8 cellular contexts compared by ENCODE assay signal in the genomic region with DNA sequence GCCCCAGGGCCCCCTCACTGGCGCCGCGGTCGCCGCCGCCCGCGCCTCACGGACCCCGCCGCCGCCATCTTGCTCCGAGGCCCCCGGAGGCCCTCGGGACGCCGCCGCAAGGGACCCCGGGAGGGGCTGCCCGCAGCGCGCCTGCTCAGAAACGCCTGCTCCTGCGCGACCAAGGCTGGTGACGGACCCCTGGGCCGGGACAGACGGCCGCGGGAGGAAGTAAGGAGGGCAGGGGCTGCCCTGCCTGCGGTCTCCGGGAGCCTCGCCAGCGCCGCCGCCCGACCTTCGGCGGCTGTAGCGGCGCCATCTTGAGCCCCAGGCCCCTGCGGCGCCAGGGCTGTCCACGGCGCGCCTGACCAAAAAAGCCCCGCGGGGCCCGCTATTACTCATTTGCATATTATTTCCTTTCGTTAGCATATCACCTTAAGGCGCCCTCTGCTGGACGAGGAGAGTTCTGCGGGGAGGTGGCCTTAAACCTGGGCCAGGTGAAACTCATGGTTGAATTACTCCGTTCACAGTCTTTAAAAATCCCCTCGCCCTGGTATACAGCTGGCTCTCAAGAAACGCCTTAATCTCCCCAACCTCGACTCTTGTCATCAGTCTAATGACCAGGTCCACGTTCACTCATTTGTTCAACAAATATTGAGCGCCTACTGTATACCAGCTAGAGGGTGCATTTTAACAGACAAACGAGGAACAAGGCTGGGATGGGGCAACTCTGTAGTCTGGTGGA.
DNase-seq lines count a peak whose midpoint lies in the region; ATAC-seq and TF ChIP-seq lines count a peak whose summit lies in the region.

A gene with protein sequence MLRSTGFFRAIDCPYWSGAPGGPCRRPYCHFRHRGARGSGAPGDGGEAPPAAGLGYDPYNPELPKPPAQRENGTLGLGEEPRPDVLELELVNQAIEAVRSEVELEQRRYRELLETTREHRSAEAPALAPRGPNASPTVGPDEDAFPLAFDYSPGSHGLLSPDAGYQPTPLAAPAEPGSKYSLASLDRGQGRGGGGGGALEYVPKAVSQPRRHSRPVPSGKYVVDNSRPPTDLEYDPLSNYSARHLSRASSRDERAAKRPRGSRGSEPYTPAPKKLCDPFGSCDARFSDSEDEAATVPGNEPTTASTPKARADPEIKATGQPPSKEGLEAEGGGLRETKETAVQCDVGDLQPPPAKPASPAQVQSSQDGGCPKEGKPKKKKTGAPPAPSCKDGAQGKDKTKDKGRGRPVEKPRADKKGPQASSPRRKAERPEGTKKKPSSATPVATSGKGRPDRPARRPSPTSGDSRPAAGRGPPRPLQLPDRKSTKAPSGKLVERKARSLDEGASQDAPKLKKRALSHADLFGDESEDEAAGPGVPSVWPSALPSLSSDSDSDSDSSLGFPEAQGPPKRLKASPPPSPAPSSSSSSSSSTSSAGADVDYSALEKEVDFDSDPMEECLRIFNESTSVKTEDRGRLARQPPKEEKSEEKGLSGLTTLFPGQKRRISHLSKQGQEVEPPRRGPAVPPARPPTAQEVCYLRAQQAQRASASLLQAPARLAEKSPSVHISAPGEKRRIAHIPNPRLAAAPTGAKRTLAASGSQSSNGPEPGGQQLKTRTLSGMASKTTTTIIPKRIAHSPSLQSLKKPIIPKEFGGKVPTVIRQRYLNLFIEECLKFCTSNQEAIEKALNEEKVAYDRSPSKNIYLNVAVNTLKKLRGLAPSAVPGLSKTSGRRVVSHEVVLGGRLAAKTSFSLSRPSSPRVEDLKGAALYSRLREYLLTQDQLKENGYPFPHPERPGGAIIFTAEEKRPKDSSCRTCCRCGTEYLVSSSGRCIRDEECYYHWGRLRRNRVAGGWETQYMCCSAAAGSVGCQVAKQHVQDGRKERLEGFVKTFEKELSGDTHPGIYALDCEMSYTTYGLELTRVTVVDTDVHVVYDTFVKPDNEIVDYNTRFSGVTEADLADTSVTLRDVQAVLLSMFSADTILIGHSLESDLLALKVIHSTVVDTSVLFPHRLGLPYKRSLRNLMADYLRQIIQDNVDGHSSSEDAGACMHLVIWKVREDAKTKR (minus strand): TSS at position 85 of the 733 bp plus-strand sequence. CDS start 125 bp downstream, outside the sequence.

- no peak for TF ChIP-seq EP300 in Ishikawa (IDR thresholded peaks at IDR 0.05; ENCODE audit: borderline replicate concordance)

- H3K4me1 ChIP-seq in mucosa of stomach (ENCODE audit: control insufficient read depth, insufficient read depth, low read length) = peaks cover 57% of the 10 kb centered on the region

- peak; percentile 56 for DNase-seq in DMS153 treated with DMSO at 0.1 percent for 48 hours (lab: John Stamatoyannopoulos, UW; ENCODE audit: unreplicated experiment)
- peak; percentile 75 for DNase-seq in OCI-M2 (lab: John Stamatoyannopoulos, UW; ENCODE audit: unreplicated experiment)
- DNase-seq in activated T-cell treated with anti-CD3 and anti-CD28 coated beads for 4 hours = peak; percentile 99
- peak; percentile 96 to 98 for DNase-seq in erythroblast (lab: John Stamatoyannopoulos, UW)
- DNase-seq in stimulated activated CD8-positive, alpha-beta memory T cell treated with anti-CD3 and anti-CD28 coated beads, Interleukin-7, amount 100 ng/mL, for 1 hour (ENCODE audit: low read depth in 2 of 2) = peak; percentile 93 to 98

- H3K36me3 ChIP-seq in mucosa of stomach (ENCODE audit: control insufficient read depth, insufficient read depth, low read length) = no peaks in the 10 kb centered on the region

- peak; percentile 56 for ATAC-seq in GM21529 (IDR thresholded peaks at IDR 0.05; ENCODE audit: unreplicated experiment)

- H3K27me3 ChIP-seq in mucosa of stomach (ENCODE audit: control insufficient read depth, insufficient read depth, low read length) = no peaks in the 10 kb centered on the region

- peak within 1 kb of the TSS; percentile 84 for H3K9ac ChIP-seq in mucosa of stomach (ENCODE audit: low read length)

- H3K9me3 ChIP-seq in mucosa of stomach (ENCODE audit: control insufficient read depth, low read length) = no peaks in the 10 kb centered on the region

- peak; percentile 25 for TF ChIP-seq RAD21 in Ishikawa (IDR thresholded peaks at IDR 0.05; ENCODE audit: low read depth)

- peak; percentile 68 for TF ChIP-seq POLR2A in erythroblast (IDR thresholded peaks at IDR 0.05; ENCODE audit: low read length)

- H3K4me3 ChIP-seq in mucosa of stomach (ENCODE audit: low read length) = peak within 1 kb of the TSS; percentile 60

TF ChIP-seq in Ishikawa, 13 proteins besides CTCF, POLR2A, EP300 and RAD21:
- peak; percentile 93 for TF ChIP-seq YY1 (IDR thresholded peaks at IDR 0.05; ENCODE audit: low read depth)
- TF ChIP-seq TAF1 (IDR thresholded peaks at IDR 0.05; ENCODE audit: low read depth) = peak; percentile 83
- no peak for TF ChIP-seq TEAD4 (IDR thresholded peaks at IDR 0.05)

Comparison
In these comparisons a context has a peak if more than half of its experiments do, and no peak if none do; other contexts are left out.
1. Peak in every context shown above with its lines: DNase-seq, ATAC-seq and H3K4me3 ChIP-seq.